In genomic region chr11:117862019-117862725, GRCh38 we compare ENCODE assay signal across 2 cellular contexts.
TF ChIP-seq lines count a peak whose summit lies in the region.

No MANE protein-coding gene starts in this region.

TF ChIP-seq in liver, 16 proteins besides CTCF, POLR2A, EP300 and RAD21:
- TF ChIP-seq TAF1 (conservative IDR thresholded peaks at IDR 0.05) (no peak), FOXA1 (IDR thresholded peaks at IDR 0.05) (no peak), HNF4G (IDR thresholded peaks at IDR 0.05) (no peak), ZBTB33 (IDR thresholded peaks at IDR 0.05) (no peak), MAX (IDR thresholded peaks at IDR 0.05) (no peak), GABPA (IDR thresholded peaks at IDR 0.05 in 1 of 2, conservative IDR thresholded peaks at IDR 0.05 in 1 of 2) (no peak), RXRA (IDR thresholded peaks at IDR 0.05) (no peak), FOXA2 (IDR thresholded peaks at IDR 0.05) (no peak)
- TF ChIP-seq, protein P1, sequence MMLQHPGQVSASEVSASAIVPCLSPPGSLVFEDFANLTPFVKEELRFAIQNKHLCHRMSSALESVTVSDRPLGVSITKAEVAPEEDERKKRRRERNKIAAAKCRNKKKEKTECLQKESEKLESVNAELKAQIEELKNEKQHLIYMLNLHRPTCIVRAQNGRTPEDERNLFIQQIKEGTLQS (IDR thresholded peaks at IDR 0.05), result no peak
TF ChIP-seq in liver: peak in this region for 0.

TF ChIP-seq in HepG2, 621 proteins besides CTCF, POLR2A, EP300 and RAD21:
- no peak for TF ChIP-seq ZFP62 (CRISPR knock-in tag; IDR thresholded peaks at IDR 0.05)
- TF ChIP-seq ZNF75D (CRISPR knock-in tag; IDR thresholded peaks at IDR 0.05; ENCODE audit: borderline replicate concordance), result no peak
- TF ChIP-seq RXRB (CRISPR knock-in tag; IDR thresholded peaks at IDR 0.05; ENCODE audit: borderline replicate concordance), result no peak
- TF ChIP-seq, protein P2, sequence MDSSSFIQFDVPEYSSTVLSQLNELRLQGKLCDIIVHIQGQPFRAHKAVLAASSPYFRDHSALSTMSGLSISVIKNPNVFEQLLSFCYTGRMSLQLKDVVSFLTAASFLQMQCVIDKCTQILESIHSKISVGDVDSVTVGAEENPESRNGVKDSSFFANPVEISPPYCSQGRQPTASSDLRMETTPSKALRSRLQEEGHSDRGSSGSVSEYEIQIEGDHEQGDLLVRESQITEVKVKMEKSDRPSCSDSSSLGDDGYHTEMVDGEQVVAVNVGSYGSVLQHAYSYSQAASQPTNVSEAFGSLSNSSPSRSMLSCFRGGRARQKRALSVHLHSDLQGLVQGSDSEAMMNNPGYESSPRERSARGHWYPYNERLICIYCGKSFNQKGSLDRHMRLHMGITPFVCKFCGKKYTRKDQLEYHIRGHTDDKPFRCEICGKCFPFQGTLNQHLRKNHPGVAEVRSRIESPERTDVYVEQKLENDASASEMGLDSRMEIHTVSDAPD (CRISPR knock-in tag; IDR thresholded peaks at IDR 0.05), result no peak
- no peak for TF ChIP-seq CENPT (CRISPR knock-in tag; IDR thresholded peaks at IDR 0.05; ENCODE audit: low read depth)
- TF ChIP-seq ZNF629 (CRISPR knock-in tag; conservative IDR thresholded peaks at IDR 0.05), result no peak
- no peak for TF ChIP-seq ZNF605 (CRISPR knock-in tag; IDR thresholded peaks at IDR 0.05)
- no peak for TF ChIP-seq CBX1 (IDR thresholded peaks at IDR 0.05; ENCODE audit: low read depth)
- TF ChIP-seq ZNF7 (CRISPR knock-in tag; IDR thresholded peaks at IDR 0.05), result no peak
- no peak for TF ChIP-seq FOXC1 (CRISPR knock-in tag; IDR thresholded peaks at IDR 0.05; ENCODE audit: borderline replicate concordance)
- TF ChIP-seq AGO1 (IDR thresholded peaks at IDR 0.05; ENCODE audit: low read depth, low read length, poor library complexity, severe bottlenecking), result no peak
- no peak for TF ChIP-seq ZBTB25 (CRISPR knock-in tag; IDR thresholded peaks at IDR 0.05)
- no peak for TF ChIP-seq ZNF670 (CRISPR knock-in tag; IDR thresholded peaks at IDR 0.05; ENCODE audit: borderline replicate concordance)
- TF ChIP-seq ATF6 (CRISPR knock-in tag; conservative IDR thresholded peaks at IDR 0.05), result no peak
- TF ChIP-seq SCMH1 (CRISPR knock-in tag; IDR thresholded peaks at IDR 0.05; ENCODE audit: borderline replicate concordance), result no peak
- TF ChIP-seq RFX3 (CRISPR knock-in tag; IDR thresholded peaks at IDR 0.05), result no peak
- no peak for TF ChIP-seq JDP2 (CRISPR knock-in tag; IDR thresholded peaks at IDR 0.05; ENCODE audit: borderline replicate concordance)
- no peak for TF ChIP-seq ZNF160 (CRISPR knock-in tag; IDR thresholded peaks at IDR 0.05)
- TF ChIP-seq, protein P3, sequence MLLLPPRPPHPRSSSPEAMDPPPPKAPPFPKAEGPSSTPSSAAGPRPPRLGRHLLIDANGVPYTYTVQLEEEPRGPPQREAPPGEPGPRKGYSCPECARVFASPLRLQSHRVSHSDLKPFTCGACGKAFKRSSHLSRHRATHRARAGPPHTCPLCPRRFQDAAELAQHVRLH (CRISPR knock-in tag; IDR thresholded peaks at IDR 0.05; ENCODE audit: borderline replicate concordance, low read depth), result no peak
